In the genomic region with DNA sequence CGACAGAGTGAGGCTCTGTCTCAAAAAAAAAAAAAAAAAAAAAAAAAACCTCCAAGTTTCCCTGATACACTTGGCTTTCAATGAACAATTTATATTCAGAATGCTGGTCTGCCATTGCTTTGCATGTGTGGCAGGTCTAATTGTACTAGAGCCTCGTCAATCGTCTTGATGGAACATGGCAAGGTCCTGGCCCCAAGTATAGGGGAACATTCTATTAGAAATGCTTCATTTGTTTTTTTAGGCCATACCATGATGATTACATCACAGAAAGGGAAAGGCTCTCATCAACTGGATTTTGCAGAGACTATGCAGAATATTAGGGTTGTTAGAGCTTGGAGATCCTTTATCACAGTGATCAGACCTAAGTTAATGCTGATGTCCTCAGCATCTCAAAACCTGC, we compare ENCODE assay signal across 24 cellular contexts.
"Had no signal": no experiment of that assay in that cellular context is flagged by ENCODE, and none has a peak within 500 bp of the region (broad histone marks: within the 10 kb centered on the region; RNA-seq: fewer than 3 reads in every experiment).

No MANE protein-coding gene starts in this region.

- H3K36me3 ChIP-seq: cardiac muscle cell, gastrocnemius medialis, right lobe of liver, thyroid gland, upper lobe of right lung had no signal

- H3K27ac Mint-ChIP-seq: activated naive CD8-positive, alpha-beta T cell treated with anti-CD3 and anti-CD28 coated beads, Interleukin-2, amount 10 ng/mL, durations not matched to agents 7 days and 5 days; natural killer cell treated with Interleukin-12 subunit alpha and Interleukin-12 subunit beta and Interleukin-15 and Interleukin-18, amount 100 ng/mL, for 72 hours; stimulated activated naive CD8-positive, alpha-beta T cell treated with anti-CD3 and anti-CD28 coated beads, Interleukin-15, Interleukin-2, amounts not matched to agents 100 ng/mL and 50 ng/mL, for 24 hours had no signal

- H3K4me3 ChIP-seq: cardiac muscle cell, gastrocnemius medialis, right lobe of liver, skin epidermis, thyroid gland, upper lobe of right lung had no signal

- H3K4me3 Mint-ChIP-seq: activated naive CD8-positive, alpha-beta T cell treated with anti-CD3 and anti-CD28 coated beads, Interleukin-2, amount 10 ng/mL, durations not matched to agents 7 days and 5 days; activated T-cell treated with anti-CD3 and anti-CD28 coated beads, Interleukin-2, amount 50 U/mL, for 4 hours; natural killer cell treated with Interleukin-12 subunit alpha and Interleukin-12 subunit beta and Interleukin-15 and Interleukin-18, amount 100 ng/mL, for 72 hours; stimulated activated naive CD8-positive, alpha-beta T cell treated with anti-CD3 and anti-CD28 coated beads, Interleukin-15, Interleukin-2, amounts not matched to agents 100 ng/mL and 50 ng/mL, for 24 hours had no signal

- ATAC-seq: activated T-cell treated with anti-CD3 and anti-CD28 coated beads, Interleukin-2, amount 50 U/mL, for 4 hours; gastrocnemius medialis; natural killer cell treated with Interleukin-12 subunit alpha and Interleukin-12 subunit beta and Interleukin-15 and Interleukin-18, amount 100 ng/mL, for 72 hours; upper lobe of right lung had no signal

- DNase-seq: activated CD4-positive, alpha-beta T cell treated with anti-CD3 and anti-CD28 coated beads for 4 hours; activated CD4-positive, alpha-beta T cell treated with anti-CD3 and anti-CD28 coated beads, Interleukin-2, amount 50 U/mL, for 48 hours; activated CD4-positive, CD25-positive, alpha-beta regulatory T cell; activated CD8-positive, alpha-beta memory T cell treated with anti-CD3 and anti-CD28 coated beads, Interleukin-2, amount 50 U/mL, for 48 hours; activated naive CD4-positive, alpha-beta T cell treated with Interleukin-2 at 50 U/mL for 16 hours; activated naive CD8-positive, alpha-beta T cell treated with anti-CD3 and anti-CD28 coated beads, Interleukin-2, amount 10 ng/mL, durations not matched to agents 7 days and 5 days; activated T-cell treated with anti-CD3 and anti-CD28 coated beads, Interleukin-2, amount 50 U/mL, for 4 hours; amniotic stem cell; dermis blood vessel endothelial cell; effector CD8-positive, alpha-beta T cell; erythroblast; gastrocnemius medialis; hypothalamus; midbrain; right lobe of liver; stimulated activated CD4-positive, alpha-beta T cell treated with anti-CD3 and anti-CD28 coated beads, Interleukin-1b, Interleukin-23, amount 100 ng/mL, for 48 hours; substantia nigra; T-helper 1 cell; thyroid gland; upper lobe of right lung had no signal

- H3K27me3 ChIP-seq: cardiac muscle cell, gastrocnemius medialis, right lobe of liver, thyroid gland, upper lobe of right lung had no signal

- H3K36me3 Mint-ChIP-seq: activated naive CD8-positive, alpha-beta T cell treated with anti-CD3 and anti-CD28 coated beads, Interleukin-2, amount 10 ng/mL, durations not matched to agents 7 days and 5 days; natural killer cell treated with Interleukin-12 subunit alpha and Interleukin-12 subunit beta and Interleukin-15 and Interleukin-18, amount 100 ng/mL, for 72 hours had no signal

- H3K27me3 Mint-ChIP-seq: natural killer cell treated with Interleukin-12 subunit alpha and Interleukin-12 subunit beta and Interleukin-15 and Interleukin-18, amount 100 ng/mL, for 72 hours; stimulated activated naive CD8-positive, alpha-beta T cell treated with anti-CD3 and anti-CD28 coated beads, Interleukin-15, Interleukin-2, amounts not matched to agents 100 ng/mL and 50 ng/mL, for 24 hours had no signal

- H3K27ac ChIP-seq: cardiac muscle cell, gastrocnemius medialis, right lobe of liver, skin epidermis, thyroid gland, upper lobe of right lung had no signal

- H3K9me3 Mint-ChIP-seq: activated naive CD8-positive, alpha-beta T cell treated with anti-CD3 and anti-CD28 coated beads, Interleukin-2, amount 10 ng/mL, durations not matched to agents 7 days and 5 days; activated T-cell treated with anti-CD3 and anti-CD28 coated beads, Interleukin-2, amount 50 U/mL, for 4 hours; natural killer cell treated with Interleukin-12 subunit alpha and Interleukin-12 subunit beta and Interleukin-15 and Interleukin-18, amount 100 ng/mL, for 72 hours; stimulated activated naive CD8-positive, alpha-beta T cell treated with anti-CD3 and anti-CD28 coated beads, Interleukin-15, Interleukin-2, amounts not matched to agents 100 ng/mL and 50 ng/mL, for 24 hours had no signal

- H3K4me1 Mint-ChIP-seq: activated naive CD8-positive, alpha-beta T cell treated with anti-CD3 and anti-CD28 coated beads, Interleukin-2, amount 10 ng/mL, durations not matched to agents 7 days and 5 days had no signal

- H3K9me3 ChIP-seq: gastrocnemius medialis, right lobe of liver, thyroid gland, upper lobe of right lung had no signal
